Comparison of ENCODE assay signal across 1 cellular context in genomic region chr22:38034278-38034882, GRCh38.
TF ChIP-seq lines count a peak whose summit lies in the region.

No MANE protein-coding gene starts in this region.

TF ChIP-seq in H1, 55 proteins besides CTCF, POLR2A, EP300 and RAD21 (continued from another document):
- TF ChIP-seq CBX5 (IDR thresholded peaks at IDR 0.05; ENCODE audit: low read depth, low read length) (no peak), SAP30 (IDR thresholded peaks at IDR 0.05; ENCODE audit: insufficient read depth, insufficient replicate concordance, low read length) (peak; percentile 46), RXRA (IDR thresholded peaks at IDR 0.05; ENCODE audit: insufficient read depth, low read depth, low read length) (no peak), CREB1 (IDR thresholded peaks at IDR 0.05) (no peak), CHD7 (IDR thresholded peaks at IDR 0.05; ENCODE audit: insufficient replicate concordance, low read length) (no peak), SRF (IDR thresholded peaks at IDR 0.05; ENCODE audit: low read depth, low read length) (no peak), E2F6 (IDR thresholded peaks at IDR 0.05) (peak; percentile 88), ATF2 (IDR thresholded peaks at IDR 0.05; ENCODE audit: low read length) (0 out of 2 replicates have a peak, but pooled peaks have one; percentile 68), GABPA (IDR thresholded peaks at IDR 0.05; ENCODE audit: borderline replicate concordance, insufficient read depth, low read length) (no peak), BCL11A (IDR thresholded peaks at IDR 0.05; ENCODE audit: low read depth in 2 of 2, low read length in 2 of 2) (no peak), MAX (IDR thresholded peaks at IDR 0.05) (peak; percentile 97), SIRT6 (IDR thresholded peaks at IDR 0.05; ENCODE audit: low read length) (no peak), EGR1 (IDR thresholded peaks at IDR 0.05; ENCODE audit: borderline replicate concordance, low read depth, low read length) (0 out of 2 replicates have a peak, but pooled peaks have one; percentile 14), CBX8 (IDR thresholded peaks at IDR 0.05; ENCODE audit: borderline replicate concordance, low read depth, low read length) (no peak), PHF8 (conservative IDR thresholded peaks at IDR 0.05; ENCODE audit: low read depth, low read length) (no peak), TAF7 (optimal IDR thresholded peaks at IDR 0.05; ENCODE audit: borderline replicate concordance, low read depth, low read length) (peak; percentile 89), YY1 (IDR thresholded peaks at IDR 0.05; ENCODE audit: low read depth, low read length) (no peak), TBP (IDR thresholded peaks at IDR 0.05; ENCODE audit: low read depth, low read length) (no peak; the same call in 1 of the 2 replicates), POLR2AphosphoS5 (IDR thresholded peaks at IDR 0.05; ENCODE audit: low read depth, low read length) (peak; percentile 55; the same call in 1 of the 2 replicates), KDM1A (IDR thresholded peaks at IDR 0.05; ENCODE audit: borderline replicate concordance, low read length) (peak; percentile 99), NRF1 (IDR thresholded peaks at IDR 0.05; ENCODE audit: low read depth, low read length) (peak; percentile 20; the same call in 1 of the 2 replicates), SIN3A (conservative IDR thresholded peaks at IDR 0.05 in 1 of 2, IDR thresholded peaks at IDR 0.05 in 1 of 2; ENCODE audit: low read depth in 1 of 2, low read length in 2 of 2) (no peak; a peak in 1 of 4 replicates), ASH2L (IDR thresholded peaks at IDR 0.05; ENCODE audit: low read length) (peak; percentile 99), HDAC2 (IDR thresholded peaks at IDR 0.05; ENCODE audit: borderline replicate concordance in 1 of 2, low read depth in 2 of 2, low read length in 2 of 2) (peak in 1 of 2 experiments; percentile 96; a peak in 2 of 4 replicates), RBBP5 (IDR thresholded peaks at IDR 0.05; ENCODE audit: borderline replicate concordance, low read depth, low read length) (peak; percentile 98), TEAD4 (IDR thresholded peaks at IDR 0.05; ENCODE audit: low read depth, low read length) (no peak), SP1 (IDR thresholded peaks at IDR 0.05; ENCODE audit: low read depth, low read length) (peak; percentile 59; the same call in 1 of the 2 replicates), SP2 (IDR thresholded peaks at IDR 0.05; ENCODE audit: low read length) (no peak), TAF1 (IDR thresholded peaks at IDR 0.05; ENCODE audit: low read depth, low read length) (peak; percentile 55; the same call in 1 of the 2 replicates), JUND (IDR thresholded peaks at IDR 0.05; ENCODE audit: low read length) (peak; percentile 83)
